8 cellular contexts compared by ENCODE assay signal in the genomic region with DNA sequence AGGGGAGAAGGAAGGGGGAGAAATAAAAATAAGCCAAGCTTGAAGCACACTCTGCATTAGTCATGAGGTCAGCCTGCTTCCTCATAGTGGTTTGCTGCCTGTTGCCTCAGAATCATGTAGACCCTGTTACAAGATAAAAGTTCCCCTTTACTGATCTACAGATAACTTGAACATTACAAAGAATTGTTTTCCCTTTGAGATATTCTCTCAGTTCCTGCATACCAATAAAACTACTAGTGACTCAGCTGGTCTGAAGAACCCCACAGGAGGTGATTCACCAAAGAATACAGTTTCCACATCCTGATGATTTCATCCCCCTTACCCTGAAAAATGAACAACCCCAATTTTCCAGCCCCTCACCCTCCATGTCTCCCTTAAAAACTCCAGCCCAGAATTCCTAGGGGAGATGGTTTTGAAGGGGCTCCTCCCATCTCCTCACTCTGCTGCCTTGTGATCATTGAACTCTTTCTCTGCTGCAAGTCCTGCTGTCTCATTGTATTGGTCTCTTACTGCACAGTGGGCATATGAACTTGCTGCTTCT.
DNase-seq lines count a peak whose midpoint lies in the region; ATAC-seq and TF ChIP-seq lines count a peak whose summit lies in the region.

No MANE protein-coding gene starts in this region.

- no peak overlapping the region for H3K4me3 ChIP-seq in HFF-Myc (replicated peaks; ENCODE audit: low read depth, low read length)

- no peak for ATAC-seq in GM21825 (IDR thresholded peaks at IDR 0.05; ENCODE audit: unreplicated experiment)
- no peak for ATAC-seq in HG03045 (IDR thresholded peaks at IDR 0.05; ENCODE audit: unreplicated experiment)

- H3K36me3 Mint-ChIP-seq in T-helper 2 cell treated with Interferon-gamma antibody and Interleukin-4, amounts not matched to agents 5 μg/mL and 100 μg/mL, for 36 hours (ENCODE audit: low read depth), result peaks cover 2% of the 10 kb centered on the region

- no peaks in the 10 kb centered on the region for H3K27me3 Mint-ChIP-seq in T-helper 2 cell treated with Interferon-gamma antibody and Interleukin-4, amounts not matched to agents 5 μg/mL and 100 μg/mL, for 36 hours (ENCODE audit: low read depth)

- H3K4me1 Mint-ChIP-seq in T-helper 2 cell treated with Interferon-gamma antibody and Interleukin-4, amounts not matched to agents 5 μg/mL and 100 μg/mL, for 36 hours (ENCODE audit: low read depth), result peaks cover 20% of the 10 kb centered on the region

- TF ChIP-seq CTCF in HFF-Myc (IDR thresholded peaks at IDR 0.05; ENCODE audit: low read depth, low read length, missing control alignments), result no peak

- H3K27ac Mint-ChIP-seq in T-helper 2 cell treated with Interferon-gamma antibody and Interleukin-4, amounts not matched to agents 5 μg/mL and 100 μg/mL, for 36 hours, result peak overlapping the region; percentile 58

- DNase-seq in AG08396 (ENCODE audit: low spot score), result peak; percentile 42
- DNase-seq in HFF-Myc (ENCODE audit: extremely low read depth, low read depth), result peak; percentile 61
- peak; percentile 58 for DNase-seq in T-helper 2 cell treated with Interferon-gamma antibody and Interleukin-4, amounts not matched to agents 5 μg/mL and 100 μg/mL, for 36 hours (ENCODE audit: low spot score)
- DNase-seq in globus pallidus (ENCODE audit: low spot score), result peak; percentile 27
- DNase-seq in NCI-H1105 treated with DMSO at 0.1 percent for 48 hours (lab: John Stamatoyannopoulos, UW), result no peak
- no peak for DNase-seq in NCI-H2081 treated with DMSO at 0.1 percent for 48 hours (lab: John Stamatoyannopoulos, UW)

- peaks cover 41% of the 10 kb centered on the region for H3K9me3 Mint-ChIP-seq in T-helper 2 cell treated with Interferon-gamma antibody and Interleukin-4, amounts not matched to agents 5 μg/mL and 100 μg/mL, for 36 hours

- H3K4me3 Mint-ChIP-seq in T-helper 2 cell treated with Interferon-gamma antibody and Interleukin-4, amounts not matched to agents 5 μg/mL and 100 μg/mL, for 36 hours, result peak overlapping the region; percentile 27

Comparison
In these comparisons a context has a peak if more than half of its experiments do, and no peak if none do; other contexts are left out.
1. DNase-seq: peak in AG08396 (single experiment), HFF-Myc (single experiment), T-helper 2 cell treated with Interferon-gamma antibody and Interleukin-4, amounts not matched to agents 5 μg/mL and 100 μg/mL, for 36 hours (single experiment) and globus pallidus (single experiment); none in NCI-H1105 treated with DMSO at 0.1 percent for 48 hours (single experiment) and NCI-H2081 treated with DMSO at 0.1 percent for 48 hours (single experiment).